Comparison of ENCODE assay signal across 13 cellular contexts in the genomic region with DNA sequence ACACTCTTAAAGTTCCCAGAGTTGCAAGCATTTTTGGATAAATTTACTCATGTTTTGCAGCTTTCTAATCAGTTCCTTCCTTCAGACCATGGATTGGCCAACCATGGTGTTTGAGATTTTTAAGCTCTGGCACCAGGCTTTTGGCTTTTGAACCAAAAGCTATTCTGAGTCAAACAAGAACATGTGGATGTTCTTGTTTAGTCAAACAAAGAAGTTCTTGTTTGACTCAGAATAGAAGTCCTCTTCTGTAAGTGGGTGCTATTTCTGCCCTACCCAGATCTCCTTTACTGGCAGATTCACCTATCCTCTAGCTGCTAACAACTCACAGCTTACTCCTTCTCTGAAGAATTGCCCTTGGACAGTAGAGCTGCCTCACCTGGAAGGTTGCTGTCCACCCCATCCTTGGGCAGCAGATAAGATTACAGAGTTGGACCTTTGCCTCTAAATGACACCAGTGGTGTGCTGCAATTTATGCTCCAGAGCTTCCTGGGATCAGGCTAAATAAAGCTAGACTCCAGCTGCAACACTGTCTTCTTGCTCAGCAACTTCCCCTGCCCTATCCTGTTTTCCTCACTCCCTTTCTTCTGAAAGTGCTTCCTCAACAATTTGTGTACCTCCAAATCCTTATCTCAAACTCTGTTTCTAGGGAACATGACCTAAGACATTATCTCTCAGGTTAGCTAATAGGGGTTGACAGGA.
DNase-seq lines count a peak whose midpoint lies in the region; ATAC-seq and TF ChIP-seq lines count a peak whose summit lies in the region.
"Had no signal": no experiment of that assay in that cellular context is flagged by ENCODE, and none has a peak within 500 bp of the region (broad histone marks: within the 10 kb centered on the region; RNA-seq: fewer than 3 reads in every experiment).

No MANE protein-coding gene starts in this region.

- peaks cover 3% of the 10 kb centered on the region for H3K27me3 ChIP-seq in CD4-positive, alpha-beta T cell (ENCODE audit: control insufficient read depth, insufficient read depth, low read length)
- H3K27me3 ChIP-seq in SK-N-SH (ENCODE audit: insufficient read depth) (no peaks in the 10 kb centered on the region), brain microvascular endothelial cell (replicated peaks) (no peaks in the 10 kb centered on the region)
- H3K27me3 ChIP-seq: esophagus muscularis mucosa had no signal

- no peak overlapping the region for H3K27ac ChIP-seq in CD4-positive, alpha-beta T cell (ENCODE audit: low read depth, low read length)
- H3K27ac ChIP-seq in SK-N-SH (ENCODE audit: low read depth in 2 of 2, low read length in 1 of 2): no peak overlapping the region
- H3K27ac ChIP-seq in brain microvascular endothelial cell: no peak overlapping the region
- H3K27ac ChIP-seq: esophagus muscularis mucosa had no signal

- DNase-seq in stimulated activated effector memory CD8-positive, alpha-beta T cell treated with anti-CD3 and anti-CD28 coated beads, Interleukin-12 subunit alpha, Interleukin-12 subunit beta, amount 100 ng/mL, for 72 hours (ENCODE audit: low spot score in 2 of 2): no peak
- no peak for DNase-seq in CD4-positive, alpha-beta T cell
- DNase-seq in SK-N-SH (no peak), brain microvascular endothelial cell (no peak)
- DNase-seq: activated CD4-positive, alpha-beta memory T cell treated with anti-CD3 and anti-CD28 coated beads, Interleukin-2, amount 10 ng/mL, durations not matched to agents 7 days and 5 days; CD8-positive, alpha-beta memory T cell; NCI-H2171 treated with DMSO at 0.1 percent for 48 hours had no signal

- H3K9me3 ChIP-seq in CD4-positive, alpha-beta T cell (ENCODE audit: control insufficient read depth, low read length): no peaks in the 10 kb centered on the region
- H3K9me3 ChIP-seq in SK-N-SH: no peaks in the 10 kb centered on the region
- H3K9me3 ChIP-seq: esophagus muscularis mucosa had no signal

- no peaks in the 10 kb centered on the region for H3F3A ChIP-seq in SK-N-SH (replicated peaks; ENCODE audit: insufficient read depth)

- H3K4me3 ChIP-seq in SK-N-SH (ENCODE audit: low read depth in 2 of 2, low read length in 1 of 2): no peak overlapping the region
- H3K4me3 ChIP-seq in brain microvascular endothelial cell (ENCODE audit: low read depth, low read length): no peak overlapping the region
- H3K4me3 ChIP-seq: esophagus muscularis mucosa had no signal

- H3K36me3 Mint-ChIP-seq in stimulated activated effector memory CD8-positive, alpha-beta T cell treated with anti-CD3 and anti-CD28 coated beads, Interleukin-12 subunit alpha, Interleukin-12 subunit beta, amount 100 ng/mL, for 72 hours: no peaks in the 10 kb centered on the region
- no peaks in the 10 kb centered on the region for H3K36me3 Mint-ChIP-seq in CD4-positive, alpha-beta T cell (ENCODE audit: low read depth)
- H3K36me3 Mint-ChIP-seq: activated naive CD4-positive, alpha-beta T cell treated with anti-CD3 and anti-CD28 coated beads, Interleukin-2, amount 50 U/mL, for 24 hours; CD8-positive, alpha-beta memory T cell had no signal

- intact Hi-C loops in CD4-positive, alpha-beta T cell (cut with DNase I, micrococcal nuclease): no loop called here

- no peak for TF ChIP-seq EP300 in SK-N-SH (IDR thresholded peaks at IDR 0.05; ENCODE audit: borderline replicate concordance in 1 of 2, low read depth in 1 of 2, low read length in 1 of 2)

- no peak overlapping the region for H3K9ac ChIP-seq in SK-N-SH

- no peaks in the 10 kb centered on the region for H3K4me1 Mint-ChIP-seq in stimulated activated effector memory CD8-positive, alpha-beta T cell treated with anti-CD3 and anti-CD28 coated beads, Interleukin-12 subunit alpha, Interleukin-12 subunit beta, amount 100 ng/mL, for 72 hours
- H3K4me1 Mint-ChIP-seq in CD4-positive, alpha-beta T cell (ENCODE audit: low read depth): no peaks in the 10 kb centered on the region
- H3K4me1 Mint-ChIP-seq: activated CD4-positive, alpha-beta memory T cell treated with anti-CD3 and anti-CD28 coated beads, Interleukin-2, amount 10 ng/mL, durations not matched to agents 7 days and 5 days; activated naive CD4-positive, alpha-beta T cell treated with anti-CD3 and anti-CD28 coated beads, Interleukin-2, amount 50 U/mL, for 24 hours; CD8-positive, alpha-beta memory T cell had no signal

- no peak overlapping the region for H3K4me2 ChIP-seq in SK-N-SH

- H3K79me2 ChIP-seq in SK-N-SH (ENCODE audit: insufficient read depth): no peaks in the 10 kb centered on the region

- H3K9me2 ChIP-seq in SK-N-SH: no peaks in the 10 kb centered on the region

- H3K36me3 ChIP-seq in SK-N-SH (replicated peaks in 1 of 2; ENCODE audit: control insufficient read depth in 1 of 2, insufficient read depth in 2 of 2, low read length in 1 of 2) (no peaks in the 10 kb centered on the region), brain microvascular endothelial cell (replicated peaks) (no peaks in the 10 kb centered on the region)
- H3K36me3 ChIP-seq: esophagus muscularis mucosa had no signal

- TF ChIP-seq CTCF in CD4-positive, alpha-beta T cell (IDR thresholded peaks at IDR 0.05): no peak
- TF ChIP-seq CTCF in SK-N-SH (IDR thresholded peaks at IDR 0.05) (no peak), brain microvascular endothelial cell (IDR thresholded peaks at IDR 0.05; ENCODE audit: low read depth, low read length, missing control alignments) (no peak)

- no peak for TF ChIP-seq RAD21 in SK-N-SH (IDR thresholded peaks at IDR 0.05; ENCODE audit: low read length)

- in situ Hi-C loops in brain microvascular endothelial cell (cut with HindIII; ENCODE audit: low pct_ligation_motif_present, low sequenced_read_pairs): no loop called here

- H3K4me3 Mint-ChIP-seq in stimulated activated effector memory CD8-positive, alpha-beta T cell treated with anti-CD3 and anti-CD28 coated beads, Interleukin-12 subunit alpha, Interleukin-12 subunit beta, amount 100 ng/mL, for 72 hours: no peak overlapping the region
- H3K4me3 Mint-ChIP-seq in CD4-positive, alpha-beta T cell: no peak overlapping the region
- H3K4me3 Mint-ChIP-seq: activated CD4-positive, alpha-beta memory T cell treated with anti-CD3 and anti-CD28 coated beads, Interleukin-2, amount 10 ng/mL, durations not matched to agents 7 days and 5 days; activated naive CD4-positive, alpha-beta T cell treated with anti-CD3 and anti-CD28 coated beads, Interleukin-2, amount 50 U/mL, for 24 hours; CD8-positive, alpha-beta memory T cell; T-helper 1 cell treated with Interleukin-12 subunit alpha and Interleukin-12 subunit beta and Interleukin-4 antibody, amounts not matched to agents 30 μg/mL and 1 μg/mL, for 36 hours had no signal

- no peaks in the 10 kb centered on the region for H4K20me1 ChIP-seq in SK-N-SH (ENCODE audit: insufficient read depth)

- no peak overlapping the region for H3K27ac Mint-ChIP-seq in stimulated activated effector memory CD8-positive, alpha-beta T cell treated with anti-CD3 and anti-CD28 coated beads, Interleukin-12 subunit alpha, Interleukin-12 subunit beta, amount 100 ng/mL, for 72 hours
- no peak overlapping the region for H3K27ac Mint-ChIP-seq in CD4-positive, alpha-beta T cell
- H3K27ac Mint-ChIP-seq: activated CD4-positive, alpha-beta memory T cell treated with anti-CD3 and anti-CD28 coated beads, Interleukin-2, amount 10 ng/mL, durations not matched to agents 7 days and 5 days; activated naive CD4-positive, alpha-beta T cell treated with anti-CD3 and anti-CD28 coated beads, Interleukin-2, amount 50 U/mL, for 24 hours; CD8-positive, alpha-beta memory T cell; T-helper 1 cell treated with Interleukin-12 subunit alpha and Interleukin-12 subunit beta and Interleukin-4 antibody, amounts not matched to agents 30 μg/mL and 1 μg/mL, for 36 hours had no signal

- no peaks in the 10 kb centered on the region for H3K9me3 Mint-ChIP-seq in stimulated activated effector memory CD8-positive, alpha-beta T cell treated with anti-CD3 and anti-CD28 coated beads, Interleukin-12 subunit alpha, Interleukin-12 subunit beta, amount 100 ng/mL, for 72 hours
- H3K9me3 Mint-ChIP-seq in CD4-positive, alpha-beta T cell: no peaks in the 10 kb centered on the region
- H3K9me3 Mint-ChIP-seq: activated CD4-positive, alpha-beta memory T cell treated with anti-CD3 and anti-CD28 coated beads, Interleukin-2, amount 10 ng/mL, durations not matched to agents 7 days and 5 days; activated naive CD4-positive, alpha-beta T cell treated with anti-CD3 and anti-CD28 coated beads, Interleukin-2, amount 50 U/mL, for 24 hours; CD8-positive, alpha-beta memory T cell; T-helper 1 cell treated with Interleukin-12 subunit alpha and Interleukin-12 subunit beta and Interleukin-4 antibody, amounts not matched to agents 30 μg/mL and 1 μg/mL, for 36 hours had no signal

- H3K4me1 ChIP-seq in SK-N-SH (ENCODE audit: control insufficient read depth in 1 of 2, insufficient read depth in 2 of 2, low read depth in 1 of 2, low read length in 1 of 2): no peaks in the 10 kb centered on the region

- H3K27me3 Mint-ChIP-seq in CD4-positive, alpha-beta T cell: peaks cover 55% of the 10 kb centered on the region

- ATAC-seq in GM19035 (IDR thresholded peaks at IDR 0.05; ENCODE audit: unreplicated experiment) (peak; percentile 80), HG02571 (IDR thresholded peaks at IDR 0.05; ENCODE audit: unreplicated experiment) (peak; percentile 87), HG03442 (IDR thresholded peaks at IDR 0.05; ENCODE audit: unreplicated experiment) (peak; percentile 98)
- peak; percentile 81 for ATAC-seq in stimulated activated effector memory CD8-positive, alpha-beta T cell treated with anti-CD3 and anti-CD28 coated beads, Interleukin-12 subunit alpha, Interleukin-12 subunit beta, amount 100 ng/mL, for 72 hours
- no peak for ATAC-seq in CD4-positive, alpha-beta T cell (ENCODE audit: poor library complexity)

- H2AFZ ChIP-seq in SK-N-SH (ENCODE audit: low read depth): no peak overlapping the region

- POLR2A ChIA-PET in CD4-positive, alpha-beta T cell (lab: Charles Lee): no interaction called here
- POLR2A ChIA-PET in SK-N-SH (lab: Yijun Ruan, JAX): no interaction called here

- CTCF ChIA-PET in CD4-positive, alpha-beta T cell (lab: Charles Lee): interaction anchor here (1.2 kb wide), 1 partner anchor 13 kb away, joined by 3 read pairs; no protein-coding TSS in a partner anchor
- CTCF ChIA-PET in SK-N-SH (lab: Yijun Ruan, JAX): interaction anchor here (0.7 kb wide), 1 partner anchor 16 kb away, joined by 3 read pairs; no protein-coding TSS in a partner anchor

TF ChIP-seq in SK-N-SH, 30 proteins besides CTCF, POLR2A, EP300 and RAD21 (continues in another document):
- TF ChIP-seq FOXJ3 (CRISPR knock-in tag; IDR thresholded peaks at IDR 0.05) (no peak), RCOR1 (IDR thresholded peaks at IDR 0.05; ENCODE audit: low read length) (no peak), NRF1 (IDR thresholded peaks at IDR 0.05; ENCODE audit: low read depth, low read length) (no peak), FOXM1 (IDR thresholded peaks at IDR 0.05; ENCODE audit: low read depth) (no peak), TAF1 (IDR thresholded peaks at IDR 0.05; ENCODE audit: borderline replicate concordance, low read depth, low read length) (no peak), SIN3A (IDR thresholded peaks at IDR 0.05; ENCODE audit: borderline replicate concordance, low read depth, low read length) (no peak), YY1 (IDR thresholded peaks at IDR 0.05; ENCODE audit: low read depth) (no peak), SMC3 (IDR thresholded peaks at IDR 0.05; ENCODE audit: low read depth, low read length) (no peak)
